In the genomic region with DNA sequence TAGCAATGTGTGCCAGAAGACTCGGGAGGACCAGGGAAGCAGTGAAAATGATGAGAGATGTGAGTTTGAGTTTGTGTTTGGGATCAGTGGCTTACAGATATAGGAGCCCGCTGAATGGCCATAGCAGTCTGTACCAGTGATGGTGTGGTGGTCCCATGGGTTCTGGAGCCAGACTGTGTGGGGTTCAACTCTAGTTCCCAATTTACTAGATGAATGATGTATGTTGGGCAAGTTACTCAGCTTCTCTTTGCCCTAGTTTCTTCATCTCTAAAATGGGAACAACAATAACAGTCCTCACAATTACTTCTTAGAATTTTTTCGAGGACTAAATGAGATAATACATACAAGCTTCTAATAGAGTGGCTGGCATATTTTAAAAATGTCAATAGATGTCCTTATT, we compare ENCODE assay signal across 28 cellular contexts.
"Had no signal": no experiment of that assay in that cellular context is flagged by ENCODE, and none has a peak within 500 bp of the region (broad histone marks: within the 10 kb centered on the region; RNA-seq: fewer than 3 reads in every experiment).

No MANE protein-coding gene starts in this region.

- H3K4me3 Mint-ChIP-seq: activated CD8-positive, alpha-beta T cell treated with anti-CD3 and anti-CD28 coated beads, Interleukin-2, amount 10 ng/mL, durations not matched to agents 7 days and 5 days; activated naive CD4-positive, alpha-beta T cell treated with anti-CD3 and anti-CD28 coated beads, Interleukin-2, amount 50 U/mL, for 24 hours; activated T-cell treated with anti-CD3 and anti-CD28 coated beads, Interleukin-2, amount 50 U/mL, for 24 hours; activated T-helper 1 cell treated with anti-CD3 and anti-CD28 coated beads, Interleukin-12 subunit alpha, Interleukin-12 subunit beta, Interleukin-2, Interleukin-4 antibody, amounts not matched to agents 30 ng/mL and 10 ng/mL and 1 ng/mL, durations not matched to agents 14 hours and 24 hours and 36 hours; T-helper 1 cell treated with Interleukin-12 subunit alpha and Interleukin-12 subunit beta and Interleukin-4 antibody, amounts not matched to agents 30 μg/mL and 1 μg/mL, for 36 hours; WTC11 had no signal

- H3K4me1 Mint-ChIP-seq: activated naive CD4-positive, alpha-beta T cell treated with anti-CD3 and anti-CD28 coated beads, Interleukin-2, amount 50 U/mL, for 24 hours had no signal

- H3K27ac Mint-ChIP-seq: activated CD8-positive, alpha-beta T cell treated with anti-CD3 and anti-CD28 coated beads, Interleukin-2, amount 10 ng/mL, durations not matched to agents 7 days and 5 days; activated naive CD4-positive, alpha-beta T cell treated with anti-CD3 and anti-CD28 coated beads, Interleukin-2, amount 50 U/mL, for 24 hours; activated T-cell treated with anti-CD3 and anti-CD28 coated beads, Interleukin-2, amount 50 U/mL, for 24 hours; activated T-helper 1 cell treated with anti-CD3 and anti-CD28 coated beads, Interleukin-12 subunit alpha, Interleukin-12 subunit beta, Interleukin-2, Interleukin-4 antibody, amounts not matched to agents 30 ng/mL and 10 ng/mL and 1 ng/mL, durations not matched to agents 14 hours and 24 hours and 36 hours; T-helper 1 cell treated with Interleukin-12 subunit alpha and Interleukin-12 subunit beta and Interleukin-4 antibody, amounts not matched to agents 30 μg/mL and 1 μg/mL, for 36 hours had no signal

- ATAC-seq: activated CD8-positive, alpha-beta T cell treated with anti-CD3 and anti-CD28 coated beads, Interleukin-2, amount 10 ng/mL, durations not matched to agents 7 days and 5 days; Panc1; Right ventricle myocardium inferior had no signal

- H3K27ac ChIP-seq: breast epithelium, SJCRH30 had no signal

- H3K9me3 ChIP-seq: breast epithelium, SJCRH30 had no signal

- H3K27me3 ChIP-seq: breast epithelium, SJCRH30 had no signal

- H3K9me3 Mint-ChIP-seq: activated naive CD4-positive, alpha-beta T cell treated with anti-CD3 and anti-CD28 coated beads, Interleukin-2, amount 50 U/mL, for 24 hours; activated T-cell treated with anti-CD3 and anti-CD28 coated beads, Interleukin-2, amount 50 U/mL, for 24 hours; activated T-helper 1 cell treated with anti-CD3 and anti-CD28 coated beads, Interleukin-12 subunit alpha, Interleukin-12 subunit beta, Interleukin-2, Interleukin-4 antibody, amounts not matched to agents 30 ng/mL and 10 ng/mL and 1 ng/mL, durations not matched to agents 14 hours and 24 hours and 36 hours; T-helper 1 cell treated with Interleukin-12 subunit alpha and Interleukin-12 subunit beta and Interleukin-4 antibody, amounts not matched to agents 30 μg/mL and 1 μg/mL, for 36 hours; WTC11 had no signal

- H3K36me3 Mint-ChIP-seq: WTC11 had no signal

- H3K4me1 ChIP-seq: breast epithelium, SJCRH30 had no signal

- H3K36me3 ChIP-seq: breast epithelium had no signal

- DNase-seq: activated CD4-positive, alpha-beta T cell treated with anti-CD3 and anti-CD28 coated beads for 48 hours; activated CD4-positive, alpha-beta T cell treated with anti-CD3 and anti-CD28 coated beads, Interleukin-2, amount 50 U/mL, for 4 hours; activated CD4-positive, CD25-positive, alpha-beta regulatory T cell treated with anti-CD3 and anti-CD28 coated beads, Interleukin-2, amount 50 U/mL, for 72 hours; activated CD8-positive, alpha-beta memory T cell treated with anti-CD3 and anti-CD28 coated beads, Interleukin-2, amount 50 U/mL, for 48 hours; activated CD8-positive, alpha-beta T cell treated with anti-CD3 and anti-CD28 coated beads, Interleukin-2, amount 10 ng/mL, durations not matched to agents 7 days and 5 days; activated effector memory CD4-positive, alpha-beta T cell treated with Interleukin-2 at 50 U/mL for 16 hours; activated naive CD4-positive, alpha-beta T cell; activated T-cell treated with anti-CD3 and anti-CD28 coated beads, Interleukin-2, amount 50 U/mL, for 24 hours; aorta; central memory CD4-positive, alpha-beta T cell; Karpas-422; NCI-H1105 treated with DMSO at 0.1 percent for 48 hours; NCI-H1436 treated with DMSO at 0.1 percent for 48 hours; NCI-H187; NCI-H2081; NCI-H510A treated with DMSO at 0.1 percent for 48 hours; NCI-H69; NK-92 treated with Interleukin-12 subunit alpha and Interleukin-12 subunit beta, amount 100 ng/mL, for 24 hours; OCI-M1; RPMI8226; SJCRH30 had no signal

- H3K4me3 ChIP-seq: breast epithelium, SJCRH30 had no signal

- H3K27me3 Mint-ChIP-seq: activated naive CD4-positive, alpha-beta T cell treated with anti-CD3 and anti-CD28 coated beads, Interleukin-2, amount 50 U/mL, for 24 hours; activated T-cell treated with anti-CD3 and anti-CD28 coated beads, Interleukin-2, amount 50 U/mL, for 24 hours had no signal
